8 cellular contexts compared by ENCODE assay signal in genomic region chr9:100473271-100474081, GRCh38. TPM values are rescaled to one million over a fixed set of nuclear protein-coding genes. Genes with fewer than 3 reads are reported as not detected.
A peak's percentile ranks its signal among the peaks of the same experiment; 100 is the strongest.
DNase-seq lines count a peak whose midpoint lies in the region; ATAC-seq and TF ChIP-seq lines count a peak whose summit lies in the region.

No MANE protein-coding gene starts in this region.

- H3K9me3 ChIP-seq in duodenal mucosa (ENCODE audit: control insufficient read depth in 1 of 2, low read length in 2 of 2) (no peaks in the 10 kb centered on the region), mesenchymal stem cell (ENCODE audit: control insufficient read depth, low read length) (no peaks in the 10 kb centered on the region)

- peak overlapping the region in 1 of 2 experiments; percentile 67 for H3K23ac ChIP-seq in mesenchymal stem cell (ENCODE audit: low read length in 2 of 2)

- H2BK15ac ChIP-seq in mesenchymal stem cell (ENCODE audit: low read depth, poor library complexity, severe bottlenecking) = no peak overlapping the region

- H3K27ac ChIP-seq in duodenal mucosa (ENCODE audit: low read depth, low read length) = no peak overlapping the region
- H3K27ac ChIP-seq in mesenchymal stem cell (ENCODE audit: low read length, poor library complexity, severe bottlenecking) = no peak overlapping the region
- peak overlapping the region; percentile 84 for H3K27ac ChIP-seq in substantia nigra (ENCODE audit: low read depth, low read length, poor library complexity, severe bottlenecking)

- H3K14ac ChIP-seq in mesenchymal stem cell (ENCODE audit: low read length in 2 of 2) = peak overlapping the region in 1 of 2 experiments; percentile 77

- H2BK5ac ChIP-seq in mesenchymal stem cell (ENCODE audit: low read depth, low read length, poor library complexity, severe bottlenecking) = no peak overlapping the region

- no peaks in the 10 kb centered on the region for H3K36me3 ChIP-seq in duodenal mucosa (ENCODE audit: control insufficient read depth in 1 of 2, insufficient read depth in 2 of 2, low read length in 2 of 2)
- H3K36me3 ChIP-seq in mesenchymal stem cell (ENCODE audit: control insufficient read depth in 1 of 2, insufficient read depth in 2 of 2, low read depth in 1 of 2, low read length in 2 of 2) = no peaks in the 10 kb centered on the region

- peak overlapping the region; percentile 28 for H4K91ac ChIP-seq in mesenchymal stem cell (ENCODE audit: low read length)

- peak overlapping the region in 1 of 2 experiments; percentile 32 for H3K4ac ChIP-seq in mesenchymal stem cell (ENCODE audit: low read depth in 1 of 2, low read length in 2 of 2)

- H2AK5ac ChIP-seq in mesenchymal stem cell (ENCODE audit: low read length, severe bottlenecking) = no peak overlapping the region

- H2AFZ ChIP-seq in mesenchymal stem cell (ENCODE audit: low read depth, low read length) = peak overlapping the region; percentile 33

- peak; percentile 48 for DNase-seq in GM10248 (ENCODE audit: extremely low spot score)
- DNase-seq in Kasumi-1 (lab: John Stamatoyannopoulos, UW) = peak; percentile 36 to 42
- peak; percentile 42 for DNase-seq in activated CD4-positive, CD25-positive, alpha-beta regulatory T cell treated with anti-CD3 and anti-CD28 coated beads, Interleukin-2, amount 50 U/mL, for 72 hours
- peak; percentile 43 for DNase-seq in mesenchymal stem cell
- peak in 11 of 49 donors; percentile 23 to 80 (median 56) for DNase-seq in substantia nigra (lab: John Stamatoyannopoulos, UW)
- DNase-seq in NCI-H446 (lab: John Stamatoyannopoulos, UW) = no peak

- CTCF ChIA-PET in GM10248 (lab: Yijun Ruan, JAX) = interaction anchor here (1.1 to 1.9 kb wide), 6 partner anchors 8 to 123 kb away, joined by 3 to 8 read pairs (median 4); no protein-coding TSS in a partner anchor

- POLR2A ChIA-PET in GM10248 (lab: Yijun Ruan, JAX) = interaction anchor here (0.5 to 0.6 kb wide), 3 partner anchors 67 to 1252 kb away, joined by 3 to 5 read pairs (median 3); partner anchors contain the start of gene ALG2

- TF ChIP-seq CTCF in GM10248 (IDR thresholded peaks at IDR 0.05; ENCODE audit: control extremely low read depth, extremely low read depth, low read depth, missing control alignments) = no peak

- H2BK120ac ChIP-seq in mesenchymal stem cell (ENCODE audit: low read depth, low read length) = peak overlapping the region; percentile 23

- H3K18ac ChIP-seq in mesenchymal stem cell (ENCODE audit: low read depth in 1 of 2, low read length in 2 of 2) = peak overlapping the region; percentile 28 to 54

- peak overlapping the region; percentile 69 for H4K8ac ChIP-seq in mesenchymal stem cell (ENCODE audit: low read length)

- H2BK12ac ChIP-seq in mesenchymal stem cell (ENCODE audit: low read length in 2 of 2) = no peak overlapping the region

- peak overlapping the region; percentile 99 for H3K4me2 ChIP-seq in mesenchymal stem cell (ENCODE audit: low read length, poor library complexity, severe bottlenecking)

- peaks cover 10 to 19% of the 10 kb centered on the region in 2 donors for H3K27me3 ChIP-seq in duodenal mucosa (ENCODE audit: control insufficient read depth in 1 of 2, insufficient read depth in 2 of 2, low read length in 2 of 2)
- peaks cover 0 to 5% of the 10 kb centered on the region in 2 experiments for H3K27me3 ChIP-seq in mesenchymal stem cell (ENCODE audit: control insufficient read depth in 1 of 2, insufficient read depth in 1 of 2, low read length in 2 of 2)

- H3K9ac ChIP-seq in duodenal mucosa (ENCODE audit: low read depth in 1 of 2, low read length in 2 of 2) (no peak overlapping the region), mesenchymal stem cell (ENCODE audit: low read length) (peak overlapping the region; percentile 72)

- 1% methylated on average over 80 of the region's 110 CpGs for WGBS in mesenchymal stem cell

- H3K79me1 ChIP-seq in mesenchymal stem cell (replicated peaks; ENCODE audit: low read length, poor library complexity, severe bottlenecking) = peaks cover 18% of the 10 kb centered on the region

- H3K4me1 ChIP-seq in duodenal mucosa (ENCODE audit: control insufficient read depth in 1 of 2, insufficient read depth in 2 of 2, low read length in 2 of 2) (no peaks in the 10 kb centered on the region), mesenchymal stem cell (ENCODE audit: control insufficient read depth, insufficient read depth, low read depth, low read length) (peaks cover 7% of the 10 kb centered on the region)

- H3K4me3 ChIP-seq in duodenal mucosa (ENCODE audit: low read depth in 1 of 2, low read length in 2 of 2) (peak overlapping the region; percentile 47 to 61), mesenchymal stem cell (ENCODE audit: insufficient read depth in 1 of 2, low read depth in 1 of 2, low read length in 2 of 2) (peak overlapping the region; percentile 82)

- ATAC-seq in GM21786 (IDR thresholded peaks at IDR 0.05; ENCODE audit: unreplicated experiment) = peak; percentile 56

RNA-seq across cellular contexts. Expression of gene TMEFF1, which starts 0.5 kb away (rescaled TPM):
- polyA plus RNA-seq in mesenchymal stem cell (2013, experiment 1 of 2) = 0.21 TPM
- polyA plus RNA-seq in mesenchymal stem cell (2013, experiment 2 of 2) = 0.30 TPM

RNA-seq across cellular contexts. Expression of gene MSANTD3, which starts 46.5 kb away (rescaled TPM):
- polyA plus RNA-seq in mesenchymal stem cell (2013, experiment 1 of 2) = 84.0 TPM
- 85.5 TPM for polyA plus RNA-seq in mesenchymal stem cell (2013, experiment 2 of 2)

Comparison
In these comparisons a context has a peak if more than half of its experiments do, and no peak if none do; other contexts are left out.
1. DNase-seq: peak in GM10248 (single experiment), Kasumi-1 (2 of 2), activated CD4-positive, CD25-positive, alpha-beta regulatory T cell treated with anti-CD3 and anti-CD28 coated beads, Interleukin-2, amount 50 U/mL, for 72 hours (single experiment) and mesenchymal stem cell (single experiment); none in NCI-H446 (0 of 2).